In the genomic region with DNA sequence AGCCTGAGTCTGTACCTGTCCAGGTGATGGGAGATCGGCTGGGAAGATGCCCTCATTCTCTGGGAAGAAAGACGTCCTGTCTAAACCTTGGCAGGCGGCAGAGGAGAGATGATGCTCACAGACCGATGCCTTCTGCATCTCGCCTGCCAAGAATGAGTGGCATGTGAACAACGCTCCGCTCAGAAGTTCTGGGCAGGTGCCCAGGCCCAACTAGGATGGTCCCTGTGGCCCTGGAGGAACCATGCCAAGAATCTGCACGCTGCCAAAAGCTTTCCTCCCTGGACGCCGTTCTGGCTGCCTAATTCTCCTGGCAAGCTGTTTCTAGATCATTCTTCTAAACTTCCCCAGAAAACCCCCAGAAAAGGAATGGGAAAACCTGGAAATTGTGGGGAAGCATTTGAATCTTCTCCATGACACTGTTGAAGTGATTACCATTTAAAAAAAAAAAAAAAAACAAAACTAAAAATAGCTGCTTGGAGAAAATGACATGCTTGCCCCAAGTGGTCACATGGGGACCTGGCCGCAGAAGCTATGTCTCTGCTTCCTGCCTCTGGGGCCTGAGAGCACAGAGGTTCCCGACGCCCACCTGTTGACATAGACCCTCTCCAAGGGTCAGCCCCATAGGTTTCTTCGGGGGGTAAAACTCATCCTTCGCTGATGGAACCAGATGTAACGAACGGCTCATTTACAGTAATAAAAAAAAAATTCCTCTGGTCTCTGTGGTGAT, we compare ENCODE assay signal across 15 cellular contexts.
DNase-seq lines count a peak whose midpoint lies in the region; ATAC-seq and TF ChIP-seq lines count a peak whose summit lies in the region.
"Had no signal": no experiment of that assay in that cellular context is flagged by ENCODE, and none has a peak within 500 bp of the region (broad histone marks: within the 10 kb centered on the region; RNA-seq: fewer than 3 reads in every experiment).

No MANE protein-coding gene starts in this region.

- no peaks in the 10 kb centered on the region for H4K20me1 ChIP-seq in OCI-LY7 (ENCODE audit: insufficient read depth, low read length)

- H3K9me2 ChIP-seq in OCI-LY7 (ENCODE audit: insufficient read depth, low read length), result no peaks in the 10 kb centered on the region

- H3K4me1 ChIP-seq in OCI-LY7 (ENCODE audit: insufficient read depth, low read length, poor library complexity, severe bottlenecking), result peaks cover 7% of the 10 kb centered on the region

- POLR2A ChIA-PET in OCI-LY7 (lab: Charles Lee), result no interaction called here

- H3K79me2 ChIP-seq in OCI-LY7 (ENCODE audit: insufficient read depth, low read depth, low read length), result no peaks in the 10 kb centered on the region

- H3K9me3 ChIP-seq in OCI-LY7 (ENCODE audit: low read length), result no peaks in the 10 kb centered on the region

- H3K4me3 ChIP-seq in OCI-LY7 (ENCODE audit: low read depth, low read length, poor library complexity, severe bottlenecking), result no peak overlapping the region

- TF ChIP-seq CTCF in OCI-LY7 (conservative IDR thresholded peaks at IDR 0.05; ENCODE audit: low read length), result 0 out of 2 replicates have a peak, but pooled peaks have one; percentile 23

- CTCF ChIA-PET in OCI-LY7 (lab: Charles Lee; ENCODE audit: unreplicated experiment), result no interaction called here

- intact Hi-C loops in OCI-LY7 (cut with micrococcal nuclease; ENCODE audit: unreplicated experiment), result no loop called here

- no peaks in the 10 kb centered on the region for H3K36me3 ChIP-seq in OCI-LY7 (ENCODE audit: insufficient read depth, low read length)

- BruUV-seq in OCI-LY7 (replicated peaks; lab: Mats Ljungman, UMichigan), result no TSS peak

- H3K4me2 ChIP-seq in OCI-LY7 (ENCODE audit: low read length), result no peak overlapping the region

- no peak for ATAC-seq in GM18502 (IDR thresholded peaks at IDR 0.05; ENCODE audit: poor library complexity, unreplicated experiment)

- H2AFZ ChIP-seq in OCI-LY7 (ENCODE audit: low read length), result no peak overlapping the region; the same call in 1 of the 2 replicates

- DNase-seq in AG08395 (ENCODE audit: low spot score), result peak; percentile 43
- DNase-seq in OCI-LY7 (ENCODE audit: low spot score), result no peak
- DNase-seq in fibroblast of the conjunctiva (ENCODE audit: low read depth), result peak; percentile 60
- DNase-seq in myocyte (ENCODE audit: low read depth), result peak; percentile 1
- DNase-seq in activated gamma-delta T cell treated with Interleukin-2 at 50 U/mL for 16 hours, result no peak
- no peak for DNase-seq in NCI-H2227 (lab: John Stamatoyannopoulos, UW; ENCODE audit: unreplicated experiment)
- no peak for DNase-seq in HuH-7 (ENCODE audit: low spot score)
- DNase-seq: activated CD4-positive, alpha-beta T cell treated with anti-CD3 and anti-CD28 coated beads, Interleukin-2, amount 10 ng/mL, durations not matched to agents 7 days and 5 days; activated naive CD4-positive, alpha-beta T cell treated with anti-CD3 and anti-CD28 coated beads for 36 hours; DMS53; immature natural killer cell; KG1; NCI-H524 treated with DMSO at 0.1 percent for 48 hours; stimulated activated CD4-positive, alpha-beta T cell treated with anti-CD3 and anti-CD28 coated beads, Interleukin-4, amount 100 ng/mL, for 4 hours had no signal

- no peak overlapping the region for H3K27ac ChIP-seq in OCI-LY7 (ENCODE audit: low read depth, low read length, poor library complexity, severe bottlenecking)

Comparison
In these comparisons a context has a peak if more than half of its experiments do, and no peak if none do; other contexts are left out.
1. DNase-seq: peak in AG08395 (single experiment), fibroblast of the conjunctiva (single experiment) and myocyte (single experiment); none in OCI-LY7 (single experiment), activated gamma-delta T cell treated with Interleukin-2 at 50 U/mL for 16 hours (single experiment), NCI-H2227 (single experiment) and HuH-7 (single experiment).